19 cellular contexts compared by ENCODE assay signal in genomic region chr1:64356636-64357256, GRCh38.
"Had no signal": no experiment of that assay in that cellular context is flagged by ENCODE, and none has a peak within 500 bp of the region (broad histone marks: within the 10 kb centered on the region; RNA-seq: fewer than 3 reads in every experiment).

No MANE protein-coding gene starts in this region.

- H3K27ac ChIP-seq: coronary artery, foreskin keratinocyte, left ventricle myocardium inferior, right atrium auricular region had no signal

- H3K36me3 ChIP-seq: left ventricle myocardium inferior, right atrium auricular region had no signal

- H3K4me1 Mint-ChIP-seq: activated B cell treated with CpG ODN at 0.5 μM for 24 hours; stimulated activated memory B cell treated with anti-CD40 and anti-IgM and Interleukin-4, amounts not matched to agents 10 μg/mL and 1 μg/mL and 100 μg/mL, for 72 hours had no signal

- DNase-seq: activated B cell treated with CpG ODN at 0.5 μM for 24 hours; activated CD4-positive, alpha-beta T cell treated with anti-CD3 and anti-CD28 coated beads for 48 hours; activated CD8-positive, alpha-beta T cell treated with anti-CD3 and anti-CD28 coated beads for 36 hours; activated effector memory CD4-positive, alpha-beta T cell treated with Interleukin-2 at 50 U/mL for 16 hours; activated naive CD4-positive, alpha-beta T cell treated with anti-CD3 and anti-CD28 coated beads, Interleukin-2, amount 50 U/mL, for 16 hours; activated T-cell treated with anti-CD3 and anti-CD28 coated beads, Interleukin-2, amount 50 U/mL, for 4 hours; caudate nucleus; foreskin keratinocyte; kidney; left ventricle myocardium inferior; stimulated activated CD4-positive, alpha-beta T cell treated with anti-CD3 and anti-CD28 coated beads, Interleukin-2, amount 100 ng/mL, for 48 hours; T-helper 2 cell had no signal

- FAIRE-seq: astrocyte, endothelial cell of umbilical vein, kidney had no signal

- H3K4me3 Mint-ChIP-seq: activated B cell treated with CpG ODN at 0.5 μM for 24 hours; activated CD8-positive, alpha-beta T cell treated with anti-CD3 and anti-CD28 coated beads for 36 hours; activated T-cell treated with anti-CD3 and anti-CD28 coated beads, Interleukin-2, amount 50 U/mL, for 4 hours; natural killer cell treated with Interleukin-12 subunit alpha and Interleukin-12 subunit beta and Interleukin-15 and Interleukin-18, amount 100 ng/mL, for 72 hours; stimulated activated memory B cell treated with anti-CD40 and anti-IgM and Interleukin-4, amounts not matched to agents 10 μg/mL and 1 μg/mL and 100 μg/mL, for 72 hours had no signal

- ATAC-seq: activated CD8-positive, alpha-beta T cell treated with anti-CD3 and anti-CD28 coated beads for 36 hours; activated T-cell treated with anti-CD3 and anti-CD28 coated beads, Interleukin-2, amount 50 U/mL, for 4 hours; foreskin keratinocyte; natural killer cell treated with Interleukin-12 subunit alpha and Interleukin-12 subunit beta and Interleukin-15 and Interleukin-18, amount 100 ng/mL, for 72 hours; stimulated activated memory B cell treated with anti-CD40 and anti-IgM and Interleukin-4, amounts not matched to agents 10 μg/mL and 1 μg/mL and 100 μg/mL, for 72 hours had no signal

- H3K27me3 ChIP-seq: foreskin keratinocyte, right atrium auricular region had no signal

- H3K9me3 ChIP-seq: left ventricle myocardium inferior, right atrium auricular region had no signal

- H3K27me3 Mint-ChIP-seq: activated CD8-positive, alpha-beta T cell treated with anti-CD3 and anti-CD28 coated beads for 36 hours had no signal

- H3K27ac Mint-ChIP-seq: activated B cell treated with CpG ODN at 0.5 μM for 24 hours; activated CD8-positive, alpha-beta T cell treated with anti-CD3 and anti-CD28 coated beads for 36 hours; natural killer cell treated with Interleukin-12 subunit alpha and Interleukin-12 subunit beta and Interleukin-15 and Interleukin-18, amount 100 ng/mL, for 72 hours; progenitor cell of endocrine pancreas; stimulated activated memory B cell treated with anti-CD40 and anti-IgM and Interleukin-4, amounts not matched to agents 10 μg/mL and 1 μg/mL and 100 μg/mL, for 72 hours had no signal

- H3K4me3 ChIP-seq: coronary artery, left ventricle myocardium inferior, right atrium auricular region had no signal

- H3K36me3 Mint-ChIP-seq: natural killer cell treated with Interleukin-12 subunit alpha and Interleukin-12 subunit beta and Interleukin-15 and Interleukin-18, amount 100 ng/mL, for 72 hours; stimulated activated memory B cell treated with anti-CD40 and anti-IgM and Interleukin-4, amounts not matched to agents 10 μg/mL and 1 μg/mL and 100 μg/mL, for 72 hours had no signal

- H3K9me3 Mint-ChIP-seq: activated B cell treated with CpG ODN at 0.5 μM for 24 hours; activated CD8-positive, alpha-beta T cell treated with anti-CD3 and anti-CD28 coated beads for 36 hours; activated T-cell treated with anti-CD3 and anti-CD28 coated beads, Interleukin-2, amount 50 U/mL, for 4 hours; natural killer cell treated with Interleukin-12 subunit alpha and Interleukin-12 subunit beta and Interleukin-15 and Interleukin-18, amount 100 ng/mL, for 72 hours; stimulated activated memory B cell treated with anti-CD40 and anti-IgM and Interleukin-4, amounts not matched to agents 10 μg/mL and 1 μg/mL and 100 μg/mL, for 72 hours had no signal

- H3K4me1 ChIP-seq: foreskin keratinocyte had no signal
